Comparison of ENCODE assay signal across 1 cellular context in genomic region chr7:37369904-37370303, GRCh38.
TF ChIP-seq lines count a peak whose summit lies in the region.

No MANE protein-coding gene starts in this region.

TF ChIP-seq in WTC11, 78 proteins besides CTCF, POLR2A, EP300 and RAD21 (continued from another document):
- TF ChIP-seq ZSCAN18 (CRISPR knock-in tag; IDR thresholded peaks at IDR 0.05), result no peak
- TF ChIP-seq ZNF232 (CRISPR knock-in tag; IDR thresholded peaks at IDR 0.05), result no peak
- TF ChIP-seq ERG (CRISPR knock-in tag; IDR thresholded peaks at IDR 0.05), result no peak
- no peak for TF ChIP-seq AR (CRISPR knock-in tag; IDR thresholded peaks at IDR 0.05)
